14 cellular contexts compared by ENCODE assay signal in genomic region chr12:123104809-123105208, GRCh38. TPM values are rescaled to one million over a fixed set of nuclear protein-coding genes. Genes with fewer than 3 reads are reported as not detected.
A peak's percentile ranks its signal among the peaks of the same experiment; 100 is the strongest.
DNase-seq lines count a peak whose midpoint lies in the region; ATAC-seq and TF ChIP-seq lines count a peak whose summit lies in the region.
"Had no signal": no experiment of that assay in that cellular context is flagged by ENCODE, and none has a peak within 500 bp of the region (broad histone marks: within the 10 kb centered on the region; RNA-seq: fewer than 3 reads in every experiment).

No MANE protein-coding gene starts in this region.

- H3K36me3 ChIP-seq in PC-9 (ENCODE audit: low read depth) (no peaks in the 10 kb centered on the region), psoas muscle (ENCODE audit: insufficient read depth in 1 of 2, low read depth in 1 of 2) (no peaks in the 10 kb centered on the region), GM23248 (ENCODE audit: low read depth) (no peaks in the 10 kb centered on the region)

- no peak overlapping the region for H3K4me3 Mint-ChIP-seq in activated CD4-positive, alpha-beta T cell treated with anti-CD3 and anti-CD28 coated beads, Interleukin-2, amount 10 ng/mL, durations not matched to agents 24 days and 14 days
- H3K4me3 Mint-ChIP-seq: activated naive CD8-positive, alpha-beta T cell; central memory CD8-positive, alpha-beta T cell had no signal

- H3K27ac ChIP-seq in PC-9 (peak overlapping the region; percentile 52), psoas muscle (peak overlapping the region; percentile 33), GM23248 (no peak overlapping the region)

- H3K9me3 ChIP-seq in PC-9 (ENCODE audit: insufficient read depth, low read depth) (no peaks in the 10 kb centered on the region), psoas muscle (no peaks in the 10 kb centered on the region), GM23248 (ENCODE audit: low read depth) (no peaks in the 10 kb centered on the region)

- ATAC-seq in left lobe of liver (peak; percentile 65), psoas muscle (no peak), HG03159 (IDR thresholded peaks at IDR 0.05; ENCODE audit: unreplicated experiment) (no peak)

- H3K9me2 ChIP-seq in PC-9 (ENCODE audit: insufficient read depth), result no peaks in the 10 kb centered on the region
- no peaks in the 10 kb centered on the region for H3K9me2 ChIP-seq in GM23248 (ENCODE audit: insufficient read depth)

- in situ Hi-C loops in GM23248 (cut with MboI), result no loop called here

- no TSS peak for BruUV-seq in PC-9 (replicated peaks; lab: Mats Ljungman, UMichigan)

- 81 to 89% (median 83%) methylated on average over 4 of the region's 4 CpGs for WGBS in psoas muscle, 3 donors
- WGBS in GM23248 (ENCODE audit: low coverage in 1 of 2, low lambda C conversion rate in 2 of 2, missing lambda C conversion rate in 2 of 2), 2 experiments, result 97 to 98% methylated on average over 4 of the region's 4 CpGs

- H3F3A ChIP-seq in PC-9 (ENCODE audit: insufficient read depth, low read depth) (peaks cover 35% of the 10 kb centered on the region), GM23248 (ENCODE audit: insufficient read depth) (no peaks in the 10 kb centered on the region)

- H3K79me2 ChIP-seq in PC-9 (ENCODE audit: low read depth), result peaks cover 8% of the 10 kb centered on the region; the same call in 1 of the 2 replicates
- H3K79me2 ChIP-seq in GM23248 (ENCODE audit: insufficient read depth), result no peaks in the 10 kb centered on the region

- H3K4me2 ChIP-seq in PC-9 (peak overlapping the region; percentile 23), GM23248 (ENCODE audit: unreplicated experiment) (no peak overlapping the region)

- no peaks in the 10 kb centered on the region for H4K20me1 ChIP-seq in PC-9 (ENCODE audit: insufficient read depth)
- H4K20me1 ChIP-seq in GM23248 (ENCODE audit: insufficient read depth), result no peaks in the 10 kb centered on the region; the same call in 1 of the 2 replicates

- H2AFZ ChIP-seq in PC-9 (no peak overlapping the region), GM23248 (no peak overlapping the region)

- CTCF ChIA-PET in PC-9 (lab: Charles Lee), result no interaction called here

- no peaks in the 10 kb centered on the region for H3K9me3 Mint-ChIP-seq in activated CD4-positive, alpha-beta T cell treated with anti-CD3 and anti-CD28 coated beads, Interleukin-2, amount 10 ng/mL, durations not matched to agents 24 days and 14 days
- H3K9me3 Mint-ChIP-seq: central memory CD8-positive, alpha-beta T cell had no signal

- no peak overlapping the region for H3K9ac ChIP-seq in GM23248

- DNase-seq in activated CD4-positive, alpha-beta T cell treated with anti-CD3 and anti-CD28 coated beads, Interleukin-2, amount 10 ng/mL, durations not matched to agents 24 days and 14 days, result no peak
- no peak for DNase-seq in activated CD4-positive, alpha-beta T cell treated with anti-CD3 and anti-CD28 coated beads, Interleukin-2, amount 50 U/mL, for 1 hour
- DNase-seq in PC-9, result no peak
- no peak for DNase-seq in left lobe of liver (ENCODE audit: low spot score)
- DNase-seq in psoas muscle, result no peak
- DNase-seq in GM23248, result no peak
- DNase-seq in LoVo (ENCODE audit: low spot score), result no peak
- DNase-seq: IMR-90; NCI-H1092 treated with DMSO at 0.1 percent for 48 hours; NCI-H2227 treated with DMSO at 0.1 percent for 48 hours; stimulated activated naive CD4-positive, alpha-beta T cell had no signal

- peaks cover 47% of the 10 kb centered on the region for H3K4me1 Mint-ChIP-seq in activated CD4-positive, alpha-beta T cell treated with anti-CD3 and anti-CD28 coated beads, Interleukin-2, amount 10 ng/mL, durations not matched to agents 24 days and 14 days

- POLR2A ChIA-PET in PC-9 (lab: Charles Lee; ENCODE audit: unreplicated experiment), result interaction anchor here (0.6 kb wide), 2 partner anchors 76 to 165 kb away, joined by 5 read pairs; no protein-coding TSS in a partner anchor

- peaks cover 50% of the 10 kb centered on the region for H3K4me1 ChIP-seq in PC-9 (replicated peaks; ENCODE audit: insufficient read depth)
- peaks cover 38% of the 10 kb centered on the region for H3K4me1 ChIP-seq in psoas muscle
- no peaks in the 10 kb centered on the region for H3K4me1 ChIP-seq in GM23248 (ENCODE audit: insufficient read depth)

- TF ChIP-seq CTCF in PC-9 (conservative IDR thresholded peaks at IDR 0.05) (no peak), psoas muscle (IDR thresholded peaks at IDR 0.05) (no peak)

- peak overlapping the region; percentile 94 for H3K27ac Mint-ChIP-seq in activated CD4-positive, alpha-beta T cell treated with anti-CD3 and anti-CD28 coated beads, Interleukin-2, amount 10 ng/mL, durations not matched to agents 24 days and 14 days

- H3K27me3 ChIP-seq in PC-9 (ENCODE audit: insufficient read depth, low read depth) (no peaks in the 10 kb centered on the region), psoas muscle (ENCODE audit: insufficient read depth in 3 of 3, low read length in 2 of 3) (no peaks in the 10 kb centered on the region), GM23248 (replicated peaks; ENCODE audit: insufficient read depth) (no peaks in the 10 kb centered on the region)

- no peaks in the 10 kb centered on the region for H3K27me3 Mint-ChIP-seq in activated CD4-positive, alpha-beta T cell treated with anti-CD3 and anti-CD28 coated beads, Interleukin-2, amount 10 ng/mL, durations not matched to agents 24 days and 14 days
- H3K27me3 Mint-ChIP-seq: activated naive CD8-positive, alpha-beta T cell; central memory CD8-positive, alpha-beta T cell had no signal

- peaks cover 18% of the 10 kb centered on the region for H3K36me3 Mint-ChIP-seq in activated CD4-positive, alpha-beta T cell treated with anti-CD3 and anti-CD28 coated beads, Interleukin-2, amount 10 ng/mL, durations not matched to agents 24 days and 14 days (ENCODE audit: low read depth)
- H3K36me3 Mint-ChIP-seq: activated naive CD8-positive, alpha-beta T cell had no signal

- H3K4me3 ChIP-seq in PC-9, result no peak overlapping the region
- peak overlapping the region; percentile 48 for H3K4me3 ChIP-seq in psoas muscle
- H3K4me3 ChIP-seq in GM23248, result no peak overlapping the region

- intact Hi-C loops in activated CD4-positive, alpha-beta T cell treated with anti-CD3 and anti-CD28 coated beads, Interleukin-2, amount 10 ng/mL, durations not matched to agents 24 days and 14 days (cut with micrococcal nuclease), result no loop called here
- intact Hi-C loops in PC-9 (cut with micrococcal nuclease; ENCODE audit: unreplicated experiment) (no loop called here), psoas muscle (cut with DNase I) (no loop called here)

RNA-seq across cellular contexts. Expression of gene PITPNM2, which starts 46.1 kb away (rescaled TPM):
- total RNA-seq in activated CD4-positive, alpha-beta T cell treated with anti-CD3 and anti-CD28 coated beads, Interleukin-2, amount 10 ng/mL, durations not matched to agents 24 days and 14 days, result 19.0 and 19.2 TPM in 2 replicates
- total RNA-seq in PC-9 (2021) (16.6 and 21.6 TPM in 2 replicates), left lobe of liver (19.2 TPM), psoas muscle (1 to 10 TPM; 4.6 to 7.4 (median 5.8) TPM)
- polyA plus RNA-seq in psoas muscle (1 to 10 TPM; 2.2 to 3.5 (median 3.0) TPM), GM23248 (2016; fragmentation: Nextera tagmentation; extraction: Ambion mirVana) (0.37 and 0.63 TPM in 2 replicates)
- total RNA-seq in GM23248 (2014; rRNA removed; shearing (Covaris generic)), result 2.0 and 2.1 TPM in 2 replicates
